In genomic region chr5:43926923-43927322, GRCh38 we compare ENCODE assay signal across 23 cellular contexts.
"Had no signal": no experiment of that assay in that cellular context is flagged by ENCODE, and none has a peak within 500 bp of the region (broad histone marks: within the 10 kb centered on the region; RNA-seq: fewer than 3 reads in every experiment).

No MANE protein-coding gene starts in this region.

- H3K9me3 ChIP-seq: gastrocnemius medialis, pancreas, suprapubic skin, tibial artery, upper lobe of left lung, uterus had no signal

- DNase-seq: cortex of kidney; dorsolateral prefrontal cortex; effector CD8-positive, alpha-beta T cell; gastrocnemius medialis; heart right ventricle; kidney; left cardiac atrium; left ventricle myocardium superior; mucosa of descending colon; natural killer cell; occipital lobe; pancreas; right cardiac atrium; stimulated activated CD4-positive, alpha-beta T cell treated with anti-CD3 and anti-CD28 coated beads, Interleukin-2, amount 100 ng/mL, for 48 hours; stimulated activated naive CD8-positive, alpha-beta T cell treated with anti-CD3 and anti-CD28 coated beads, Interleukin-15, Interleukin-2, amounts not matched to agents 100 U/mL and 50 U/mL, for 24 hours; tibial artery; upper lobe of left lung; uterus had no signal

- H3K27ac ChIP-seq: dorsolateral prefrontal cortex, epithelial cell of prostate, esophagus muscularis mucosa, gastrocnemius medialis, heart right ventricle, pancreas, suprapubic skin, tibial artery, upper lobe of left lung, uterus had no signal

- FAIRE-seq: pancreas had no signal

- H3K27me3 ChIP-seq: dorsolateral prefrontal cortex, esophagus muscularis mucosa, gastrocnemius medialis, heart right ventricle, pancreas, suprapubic skin, tibial artery, upper lobe of left lung, uterus had no signal

- H3K4me1 ChIP-seq: esophagus muscularis mucosa, gastrocnemius medialis, heart right ventricle, pancreas, suprapubic skin, tibial artery, upper lobe of left lung, uterus had no signal

- H3K4me3 ChIP-seq: dorsolateral prefrontal cortex, esophagus muscularis mucosa, gastrocnemius medialis, heart right ventricle, lung, mucosa of descending colon, pancreas, smooth muscle cell, suprapubic skin, tibial artery, upper lobe of left lung, uterus had no signal

- H3K4me2 ChIP-seq: smooth muscle cell had no signal

- ATAC-seq: gastrocnemius medialis; heart right ventricle; left cardiac atrium; left ventricle myocardium superior; mucosa of descending colon; natural killer cell; pancreas; right cardiac atrium; stimulated activated naive CD8-positive, alpha-beta T cell treated with anti-CD3 and anti-CD28 coated beads, Interleukin-15, Interleukin-2, amounts not matched to agents 100 U/mL and 50 U/mL, for 24 hours had no signal

- H3K36me3 ChIP-seq: esophagus muscularis mucosa, gastrocnemius medialis, heart right ventricle, pancreas, suprapubic skin, tibial artery, upper lobe of left lung, uterus had no signal
